ENCODE assay signal across 17 cellular contexts in genomic region chr10:131577178-131577555, GRCh38.
DNase-seq lines count a peak whose midpoint lies in the region; ATAC-seq and TF ChIP-seq lines count a peak whose summit lies in the region.
"Had no signal": no experiment of that assay in that cellular context is flagged by ENCODE, and none has a peak within 500 bp of the region (broad histone marks: within the 10 kb centered on the region; RNA-seq: fewer than 3 reads in every experiment).

No MANE protein-coding gene starts in this region.

- TF ChIP-seq CTCF in right atrium auricular region (IDR thresholded peaks at IDR 0.05) (no peak), neural progenitor cell (IDR thresholded peaks at IDR 0.05) (no peak), type B pancreatic cell (conservative IDR thresholded peaks at IDR 0.05) (no peak), thyroid gland (IDR thresholded peaks at IDR 0.05) (no peak)

- H3F3A ChIP-seq in neural progenitor cell (ENCODE audit: low read depth) = no peaks in the 10 kb centered on the region

- no peaks in the 10 kb centered on the region for H3K79me2 ChIP-seq in neural progenitor cell (ENCODE audit: low read depth)

- H3K27me3 ChIP-seq in right atrium auricular region (no peaks in the 10 kb centered on the region), right cardiac atrium (ENCODE audit: control insufficient read depth, insufficient read depth) (no peaks in the 10 kb centered on the region), neural progenitor cell (no peaks in the 10 kb centered on the region), thyroid gland (no peaks in the 10 kb centered on the region)

- no peak overlapping the region for H3K9ac ChIP-seq in neural progenitor cell

- no peaks in the 10 kb centered on the region for H3K4me1 Mint-ChIP-seq in activated CD4-positive, alpha-beta T cell treated with anti-CD3 and anti-CD28 coated beads, Interleukin-2, amount 10 ng/mL, durations not matched to agents 24 days and 14 days
- H3K4me1 Mint-ChIP-seq in neural progenitor cell (peaks cover 3% of the 10 kb centered on the region), type B pancreatic cell (ENCODE audit: unreplicated experiment) (no peaks in the 10 kb centered on the region)

- H3K27ac ChIP-seq in right atrium auricular region (no peak overlapping the region), right cardiac atrium (ENCODE audit: low read length) (no peak overlapping the region), neural progenitor cell (no peak overlapping the region), thyroid gland (no peak overlapping the region)
- H3K27ac ChIP-seq: 22Rv1 had no signal

- 69% methylated on average over 9 of the region's 9 CpGs for WGBS in right cardiac atrium
- 72% methylated on average over 9 of the region's 9 CpGs for WGBS in thyroid gland, 2 donors

- H2AFZ ChIP-seq in neural progenitor cell (replicated peaks) = no peak overlapping the region

- no peak overlapping the region for H3K4me2 ChIP-seq in neural progenitor cell

- H3K36me3 Mint-ChIP-seq in activated CD4-positive, alpha-beta T cell treated with anti-CD3 and anti-CD28 coated beads, Interleukin-2, amount 10 ng/mL, durations not matched to agents 24 days and 14 days (ENCODE audit: low read depth) = no peaks in the 10 kb centered on the region
- H3K36me3 Mint-ChIP-seq in neural progenitor cell (no peaks in the 10 kb centered on the region), type B pancreatic cell (no peaks in the 10 kb centered on the region)

- H3K4me1 ChIP-seq in right atrium auricular region (no peaks in the 10 kb centered on the region), right cardiac atrium (ENCODE audit: control insufficient read depth, insufficient read depth, low read length) (no peaks in the 10 kb centered on the region), neural progenitor cell (peaks cover 8% of the 10 kb centered on the region), thyroid gland (no peaks in the 10 kb centered on the region)

- H3K27me3 Mint-ChIP-seq in activated CD4-positive, alpha-beta T cell treated with anti-CD3 and anti-CD28 coated beads, Interleukin-2, amount 10 ng/mL, durations not matched to agents 24 days and 14 days = no peaks in the 10 kb centered on the region
- H3K27me3 Mint-ChIP-seq in neural progenitor cell (ENCODE audit: insufficient read depth, low read depth) = peaks cover 13% of the 10 kb centered on the region
- H3K27me3 Mint-ChIP-seq in type B pancreatic cell = no peaks in the 10 kb centered on the region
- H3K27me3 Mint-ChIP-seq: CD4-positive, alpha-beta T cell had no signal

- H3K36me3 ChIP-seq in right atrium auricular region (no peaks in the 10 kb centered on the region), neural progenitor cell (no peaks in the 10 kb centered on the region), thyroid gland (no peaks in the 10 kb centered on the region)

- no peaks in the 10 kb centered on the region for H3K9me3 Mint-ChIP-seq in activated CD4-positive, alpha-beta T cell treated with anti-CD3 and anti-CD28 coated beads, Interleukin-2, amount 10 ng/mL, durations not matched to agents 24 days and 14 days
- H3K9me3 Mint-ChIP-seq in neural progenitor cell (peaks cover 4% of the 10 kb centered on the region), type B pancreatic cell (no peaks in the 10 kb centered on the region)
- H3K9me3 Mint-ChIP-seq: CD4-positive, alpha-beta T cell had no signal

- H3K4me3 Mint-ChIP-seq in activated CD4-positive, alpha-beta T cell treated with anti-CD3 and anti-CD28 coated beads, Interleukin-2, amount 10 ng/mL, durations not matched to agents 24 days and 14 days = no peak overlapping the region
- no peak overlapping the region for H3K4me3 Mint-ChIP-seq in neural progenitor cell
- H3K4me3 Mint-ChIP-seq in type B pancreatic cell = no peak overlapping the region
- H3K4me3 Mint-ChIP-seq: CD4-positive, alpha-beta T cell; HFFc6 had no signal

- no peak for ATAC-seq in right cardiac atrium
- ATAC-seq: GM12878 had no signal

- no peak for TF ChIP-seq POLR2A in thyroid gland (IDR thresholded peaks at IDR 0.05)

- H3K4me3 ChIP-seq in right atrium auricular region (no peak overlapping the region), right cardiac atrium (ENCODE audit: low read length) (no peak overlapping the region), neural progenitor cell (no peak overlapping the region), thyroid gland (replicated peaks in 1 of 3) (no peak overlapping the region)
- H3K4me3 ChIP-seq: GM12878 had no signal

- H3K27ac Mint-ChIP-seq in activated CD4-positive, alpha-beta T cell treated with anti-CD3 and anti-CD28 coated beads, Interleukin-2, amount 10 ng/mL, durations not matched to agents 24 days and 14 days = no peak overlapping the region
- H3K27ac Mint-ChIP-seq in neural progenitor cell (peak overlapping the region; percentile 29), type B pancreatic cell (no peak overlapping the region)
- H3K27ac Mint-ChIP-seq: CD4-positive, alpha-beta T cell; HFFc6 had no signal

- DNase-seq in activated CD4-positive, alpha-beta T cell treated with anti-CD3 and anti-CD28 coated beads, Interleukin-2, amount 10 ng/mL, durations not matched to agents 24 days and 14 days = peak; percentile 20
- DNase-seq in activated CD4-positive, alpha-beta T cell treated with anti-CD3 and anti-CD28 coated beads, Interleukin-2, amount 50 U/mL, for 1 hour = no peak
- DNase-seq in right atrium auricular region (ENCODE audit: low spot score) = peak; percentile 42
- no peak for DNase-seq in right cardiac atrium
- no peak for DNase-seq in neural progenitor cell (ENCODE audit: low spot score)
- DNase-seq in type B pancreatic cell (ENCODE audit: extremely low spot score, unreplicated experiment) = peak; percentile 22
- no peak for DNase-seq in NCI-H187 treated with DMSO at 0.1 percent for 48 hours (lab: John Stamatoyannopoulos, UW)
- no peak for DNase-seq in thyroid gland
- DNase-seq: AML-193; C1 segment of cervical spinal cord; Calu3; CD4-positive, alpha-beta T cell; DMS79; HCEC 1CT; HFFc6 had no signal

- no peaks in the 10 kb centered on the region for H4K20me1 ChIP-seq in neural progenitor cell (ENCODE audit: low read depth)

- H3K9me3 ChIP-seq in right atrium auricular region (no peaks in the 10 kb centered on the region), right cardiac atrium (ENCODE audit: control insufficient read depth, low read length) (no peaks in the 10 kb centered on the region), neural progenitor cell (ENCODE audit: low read depth) (no peaks in the 10 kb centered on the region), thyroid gland (no peaks in the 10 kb centered on the region)

- intact Hi-C loops in activated CD4-positive, alpha-beta T cell treated with anti-CD3 and anti-CD28 coated beads, Interleukin-2, amount 10 ng/mL, durations not matched to agents 24 days and 14 days (cut with micrococcal nuclease) = no loop called here
- intact Hi-C loops in right cardiac atrium (cut with DNase I) (no loop called here), thyroid gland (cut with DNase I) (no loop called here)

Comparison
In these comparisons a context has a peak if more than half of its experiments do, and no peak if none do; other contexts are left out.
1. DNase-seq: peak in activated CD4-positive, alpha-beta T cell treated with anti-CD3 and anti-CD28 coated beads, Interleukin-2, amount 10 ng/mL, durations not matched to agents 24 days and 14 days (single experiment), right atrium auricular region (single experiment) and type B pancreatic cell (single experiment); none in activated CD4-positive, alpha-beta T cell treated with anti-CD3 and anti-CD28 coated beads, Interleukin-2, amount 50 U/mL, for 1 hour (single experiment), right cardiac atrium (0 of 3), neural progenitor cell (single experiment), NCI-H187 treated with DMSO at 0.1 percent for 48 hours (single experiment) and thyroid gland (0 of 2).